ENCODE assay signal across 8 cellular contexts in the genomic region with DNA sequence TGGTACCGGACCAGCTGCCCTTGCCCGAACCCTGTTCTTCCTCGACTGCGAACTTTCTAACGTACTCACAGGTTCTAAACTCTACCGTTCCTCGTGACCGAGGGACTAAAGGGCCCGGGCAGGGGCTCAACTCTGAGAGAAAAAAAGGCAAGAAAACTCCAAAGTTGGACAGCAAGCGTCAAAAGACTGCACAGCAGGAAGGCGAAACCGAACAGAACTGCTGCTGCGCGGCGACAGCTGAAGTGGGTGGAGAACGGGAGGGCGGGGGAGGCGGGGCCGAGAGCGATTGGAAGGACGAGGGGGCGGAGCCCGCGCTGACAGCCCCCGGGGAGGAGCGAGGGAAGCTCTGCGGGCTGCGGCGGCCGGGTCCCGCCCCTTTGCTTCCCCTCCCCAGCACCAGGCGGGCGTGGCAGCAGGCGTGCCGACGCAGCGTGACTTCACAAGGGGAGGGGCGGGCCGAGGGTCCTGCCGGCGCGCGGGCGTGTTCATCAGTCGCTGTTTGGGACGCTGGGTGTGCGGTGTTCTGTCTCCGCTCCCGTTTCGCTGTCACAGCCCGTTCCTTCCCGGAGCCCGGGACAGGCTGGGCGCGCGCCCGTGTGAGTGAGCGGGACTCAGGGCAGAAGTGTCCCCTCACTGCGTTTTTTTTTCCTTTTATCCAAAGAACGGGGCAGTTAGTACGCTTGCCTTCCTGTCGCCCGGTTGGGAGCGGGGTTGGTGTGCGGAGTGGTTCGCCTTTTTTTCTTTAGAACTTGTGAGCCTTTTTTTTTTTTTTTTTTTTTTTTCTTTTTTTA.
DNase-seq lines count a peak whose midpoint lies in the region; ATAC-seq and TF ChIP-seq lines count a peak whose summit lies in the region.

A gene with protein sequence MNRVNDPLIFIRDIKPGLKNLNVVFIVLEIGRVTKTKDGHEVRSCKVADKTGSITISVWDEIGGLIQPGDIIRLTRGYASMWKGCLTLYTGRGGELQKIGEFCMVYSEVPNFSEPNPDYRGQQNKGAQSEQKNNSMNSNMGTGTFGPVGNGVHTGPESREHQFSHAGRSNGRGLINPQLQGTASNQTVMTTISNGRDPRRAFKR (plus strand): TSS at position 491 of the 791 bp plus-strand sequence. CDS start 479 bp downstream, outside the sequence.

- CTCF ChIA-PET in GM10248 (lab: Yijun Ruan, JAX) = interaction anchor here (0.7 to 3.2 kb wide), 4 partner anchors 12 to 111 kb away, joined by 3 to 20 read pairs (median 6); no protein-coding TSS in a partner anchor

- ATAC-seq in HG02610 (IDR thresholded peaks at IDR 0.05; ENCODE audit: unreplicated experiment) = peak; percentile 76
- peak; percentile 90 for ATAC-seq in SK-N-SH treated with all-trans-retinoic acid at 6 μM for 48 hours

- POLR2A ChIA-PET in GM10248 (lab: Yijun Ruan, JAX) = interaction anchor here (0.5 to 1.8 kb wide), 37 partner anchors 8 to 1914 kb away, joined by 3 to 23 read pairs (median 4); a partner anchor contains a TSS

- DNase-seq in GM10248 (ENCODE audit: extremely low spot score) (peak; percentile 98), NCI-H1092 treated with DMSO at 0.1 percent for 48 hours (lab: John Stamatoyannopoulos, UW) (peak; percentile 84), germinal center (ENCODE audit: low spot score) (peak; percentile 97), nucleus accumbens (lab: John Stamatoyannopoulos, UW) (peak; percentile 73 to 99 (median 96)), superior temporal gyrus (ENCODE audit: extremely low spot score) (peak; percentile 93)
- peak; percentile 99 for DNase-seq in activated naive CD4-positive, alpha-beta T cell treated with anti-CD3 and anti-CD28 coated beads, Interleukin-2, amount 50 U/mL, for 16 hours

- no peak for TF ChIP-seq CTCF in GM10248 (IDR thresholded peaks at IDR 0.05; ENCODE audit: control extremely low read depth, extremely low read depth, low read depth, missing control alignments)

TF ChIP-seq in SK-N-SH treated with all-trans-retinoic acid at 6 μM for 48 hours, 23 proteins besides CTCF, POLR2A, EP300 and RAD21:
- TF ChIP-seq, protein P1, sequence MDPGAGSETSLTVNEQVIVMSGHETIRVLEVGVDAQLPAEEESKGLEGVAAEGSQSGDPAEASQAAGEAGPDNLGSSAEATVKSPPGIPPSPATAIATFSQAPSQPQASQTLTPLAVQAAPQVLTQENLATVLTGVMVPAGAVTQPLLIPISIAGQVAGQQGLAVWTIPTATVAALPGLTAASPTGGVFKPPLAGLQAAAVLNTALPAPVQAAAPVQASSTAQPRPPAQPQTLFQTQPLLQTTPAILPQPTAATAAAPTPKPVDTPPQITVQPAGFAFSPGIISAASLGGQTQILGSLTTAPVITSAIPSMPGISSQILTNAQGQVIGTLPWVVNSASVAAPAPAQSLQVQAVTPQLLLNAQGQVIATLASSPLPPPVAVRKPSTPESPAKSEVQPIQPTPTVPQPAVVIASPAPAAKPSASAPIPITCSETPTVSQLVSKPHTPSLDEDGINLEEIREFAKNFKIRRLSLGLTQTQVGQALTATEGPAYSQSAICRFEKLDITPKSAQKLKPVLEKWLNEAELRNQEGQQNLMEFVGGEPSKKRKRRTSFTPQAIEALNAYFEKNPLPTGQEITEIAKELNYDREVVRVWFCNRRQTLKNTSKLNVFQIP (CRISPR knock-in tag; IDR thresholded peaks at IDR 0.05; ENCODE audit: borderline replicate concordance, low read depth) = peak; percentile 59; the same call in 1 of the 2 replicates
- TF ChIP-seq ARNTL (CRISPR knock-in tag; IDR thresholded peaks at IDR 0.05; ENCODE audit: borderline replicate concordance, low read depth) = no peak

Comparison
In these comparisons a context has a peak if more than half of its experiments do, and no peak if none do; other contexts are left out.
1. Peak in every context shown above with its lines: DNase-seq and ATAC-seq.